18 cellular contexts compared by ENCODE assay signal in the genomic region with DNA sequence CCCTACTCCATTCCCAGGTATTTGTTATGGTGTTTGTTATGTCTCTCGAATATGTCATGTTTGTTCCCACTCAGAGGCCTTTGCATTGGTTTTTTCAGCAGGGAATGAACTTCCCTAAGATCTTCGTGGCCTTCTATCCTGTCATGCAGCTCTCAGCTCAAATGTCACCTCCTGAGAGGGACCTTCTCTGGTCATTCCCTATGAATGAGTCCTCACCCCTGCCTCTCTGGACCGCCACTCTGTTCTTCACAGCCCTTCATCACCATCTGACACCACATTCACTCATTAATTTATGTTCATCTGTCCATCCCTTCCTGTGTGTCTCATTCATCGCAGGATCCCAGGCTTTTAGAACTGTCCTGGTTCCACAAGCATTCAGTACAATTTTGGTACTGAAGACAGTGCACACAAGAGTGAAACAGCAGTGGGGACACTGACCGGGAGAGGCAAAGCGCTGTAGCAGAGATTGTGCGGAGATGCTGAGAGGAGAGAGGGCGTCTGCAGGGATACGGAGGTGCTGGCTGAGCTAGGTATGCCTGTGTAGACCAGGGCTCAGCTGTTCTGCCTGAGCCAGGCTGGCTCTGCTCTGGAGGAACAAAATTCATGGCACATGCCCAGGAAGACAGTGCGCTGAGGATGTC.
"Had no signal": no experiment of that assay in that cellular context is flagged by ENCODE, and none has a peak within 500 bp of the region (broad histone marks: within the 10 kb centered on the region; RNA-seq: fewer than 3 reads in every experiment).

No MANE protein-coding gene starts in this region.

- H3K9me3 Mint-ChIP-seq: activated CD4-positive, alpha-beta T cell treated with anti-CD3 and anti-CD28 coated beads, Interleukin-2, amount 10 ng/mL, durations not matched to agents 7 days and 5 days; activated T-helper 17 cell treated with anti-CD3 and anti-CD28 coated beads, Interleukin-2, amount 50 U/mL, for 72 hours; memory B cell; T-helper 2 cell treated with Interferon-gamma antibody and Interleukin-4, amounts not matched to agents 5 μg/mL and 100 μg/mL, for 36 hours; type B pancreatic cell had no signal

- H3K27me3 Mint-ChIP-seq: activated CD4-positive, alpha-beta T cell treated with anti-CD3 and anti-CD28 coated beads, Interleukin-2, amount 10 ng/mL, durations not matched to agents 7 days and 5 days; activated T-helper 17 cell treated with anti-CD3 and anti-CD28 coated beads, Interleukin-2, amount 50 U/mL, for 72 hours; brain; memory B cell; naive thymus-derived CD8-positive, alpha-beta T cell; type B pancreatic cell had no signal

- H3K4me1 ChIP-seq: left ventricle myocardium inferior had no signal

- H3K36me3 Mint-ChIP-seq: type B pancreatic cell had no signal

- DNase-seq: activated CD4-positive, alpha-beta T cell treated with anti-CD3 and anti-CD28 coated beads, Interleukin-2, amount 10 ng/mL, durations not matched to agents 7 days and 5 days; activated naive CD4-positive, alpha-beta T cell treated with Interleukin-2 at 50 U/mL for 16 hours; cerebellar nuclear complex; glutamatergic neuron; left ventricle myocardium inferior; naive thymus-derived CD8-positive, alpha-beta T cell; retina; stimulated activated CD4-positive, alpha-beta T cell treated with anti-CD3 and anti-CD28 coated beads, Interleukin-4, amount 100 ng/mL, for 24 hours; stimulated activated naive CD4-positive, alpha-beta T cell treated with Interleukin-2 at 50 U/mL for 16 hours; SW 1271 had no signal

- H3K4me3 ChIP-seq: left ventricle myocardium inferior, SJSA1 had no signal

- ATAC-seq: activated T-helper 17 cell treated with anti-CD3 and anti-CD28 coated beads, Interleukin-2, amount 50 U/mL, for 72 hours; esophagus mucosa; naive thymus-derived CD8-positive, alpha-beta T cell had no signal

- H3K36me3 ChIP-seq: left ventricle myocardium inferior, neutrophil, SJSA1 had no signal

- H3K27me3 ChIP-seq: neutrophil, SJSA1 had no signal

- H3K27ac ChIP-seq: left ventricle myocardium inferior, neutrophil, SJSA1 had no signal

- H3K4me1 Mint-ChIP-seq: activated CD4-positive, alpha-beta T cell treated with anti-CD3 and anti-CD28 coated beads, Interleukin-2, amount 10 ng/mL, durations not matched to agents 7 days and 5 days; activated T-helper 17 cell treated with anti-CD3 and anti-CD28 coated beads, Interleukin-2, amount 50 U/mL, for 72 hours had no signal

- H3K4me3 Mint-ChIP-seq: activated CD4-positive, alpha-beta T cell treated with anti-CD3 and anti-CD28 coated beads, Interleukin-2, amount 10 ng/mL, durations not matched to agents 7 days and 5 days; activated T-helper 17 cell treated with anti-CD3 and anti-CD28 coated beads, Interleukin-2, amount 50 U/mL, for 72 hours; brain; memory B cell; naive thymus-derived CD8-positive, alpha-beta T cell; T-helper 2 cell treated with Interferon-gamma antibody and Interleukin-4, amounts not matched to agents 5 μg/mL and 100 μg/mL, for 36 hours; type B pancreatic cell had no signal

- H3K9me3 ChIP-seq: left ventricle myocardium inferior, neutrophil, SJSA1 had no signal

- H3K27ac Mint-ChIP-seq: activated CD4-positive, alpha-beta T cell treated with anti-CD3 and anti-CD28 coated beads, Interleukin-2, amount 10 ng/mL, durations not matched to agents 7 days and 5 days; activated T-helper 17 cell treated with anti-CD3 and anti-CD28 coated beads, Interleukin-2, amount 50 U/mL, for 72 hours; memory B cell; T-helper 2 cell treated with Interferon-gamma antibody and Interleukin-4, amounts not matched to agents 5 μg/mL and 100 μg/mL, for 36 hours; type B pancreatic cell had no signal
